Comparison of ENCODE assay signal across 8 cellular contexts in the genomic region with DNA sequence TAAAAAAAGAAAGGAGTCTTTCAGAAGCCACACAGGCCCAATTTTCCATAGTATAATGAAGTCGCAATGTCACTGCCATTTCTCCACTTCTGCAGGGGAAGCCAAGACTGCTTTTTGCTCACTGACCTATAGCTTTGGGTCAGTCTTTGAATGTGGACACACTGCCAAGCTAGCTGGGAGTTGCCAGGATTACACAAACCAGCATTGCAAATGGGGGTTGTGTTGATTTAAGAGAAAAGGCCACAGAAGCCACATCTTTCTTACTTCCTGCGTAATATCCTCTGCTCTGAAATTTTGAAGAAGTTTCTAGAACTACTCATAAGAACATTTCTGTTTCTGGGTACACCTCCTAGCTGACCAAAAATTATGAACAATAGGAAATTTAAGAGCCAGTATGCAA. TPM values are rescaled to one million over a fixed set of nuclear protein-coding genes. Genes with fewer than 3 reads are reported as not detected.
A peak's percentile ranks its signal among the peaks of the same experiment; 100 is the strongest.
DNase-seq lines count a peak whose midpoint lies in the region; ATAC-seq and TF ChIP-seq lines count a peak whose summit lies in the region.

No MANE protein-coding gene starts in this region.

- DNase-seq in CD1c-positive myeloid dendritic cell (ENCODE audit: extremely low spot score) (peak; percentile 89), amniotic epithelial cell (ENCODE audit: low read depth) (peak; percentile 8), mesenchymal stem cell (peak; percentile 76), foreskin fibroblast (no peak), dedifferentiated amniotic fluid mesenchymal stem cell (ENCODE audit: extremely low spot score) (no peak)
- DNase-seq in stimulated activated CD4-positive, alpha-beta T cell treated with anti-CD3 and anti-CD28 coated beads, Interleukin-12 subunit alpha, Interleukin-12 subunit beta, amount 100 ng/mL, for 4 hours, result no peak

- no peak overlapping the region for H2AK5ac ChIP-seq in mesenchymal stem cell (ENCODE audit: low read length, severe bottlenecking)

- H4K91ac ChIP-seq in mesenchymal stem cell (ENCODE audit: low read length), result no peak overlapping the region

- no peaks in the 10 kb centered on the region for H3K4me1 ChIP-seq in mesenchymal stem cell (ENCODE audit: control insufficient read depth, insufficient read depth, low read depth, low read length)

- no peaks in the 10 kb centered on the region for H3K27me3 ChIP-seq in mesenchymal stem cell (ENCODE audit: control insufficient read depth in 1 of 2, insufficient read depth in 1 of 2, low read length in 2 of 2)

- H3K36me3 ChIP-seq in mesenchymal stem cell (ENCODE audit: control insufficient read depth in 1 of 2, insufficient read depth in 2 of 2, low read depth in 1 of 2, low read length in 2 of 2), result no peaks in the 10 kb centered on the region

- H3K4me2 ChIP-seq in mesenchymal stem cell (ENCODE audit: low read length, poor library complexity, severe bottlenecking), result no peak overlapping the region

- no peak overlapping the region for H3K27ac ChIP-seq in mesenchymal stem cell (ENCODE audit: low read length, poor library complexity, severe bottlenecking)

- H2BK5ac ChIP-seq in mesenchymal stem cell (ENCODE audit: low read depth, low read length, poor library complexity, severe bottlenecking), result no peak overlapping the region

- H2AFZ ChIP-seq in mesenchymal stem cell (ENCODE audit: low read depth, low read length), result no peak overlapping the region

- no peak overlapping the region for H3K18ac ChIP-seq in mesenchymal stem cell (ENCODE audit: low read depth in 1 of 2, low read length in 2 of 2)

- no peaks in the 10 kb centered on the region for H3K79me1 ChIP-seq in mesenchymal stem cell (replicated peaks; ENCODE audit: low read length, poor library complexity, severe bottlenecking)

- H3K23ac ChIP-seq in mesenchymal stem cell (ENCODE audit: low read length in 2 of 2), result no peak overlapping the region

- peak; percentile 55 for ATAC-seq in HG03442 (IDR thresholded peaks at IDR 0.05; ENCODE audit: unreplicated experiment)
- no peak for ATAC-seq in HG02571 (IDR thresholded peaks at IDR 0.05; ENCODE audit: unreplicated experiment)

- H2BK15ac ChIP-seq in mesenchymal stem cell (ENCODE audit: low read depth, poor library complexity, severe bottlenecking), result no peak overlapping the region

- H3K4me3 ChIP-seq in mesenchymal stem cell (ENCODE audit: insufficient read depth in 1 of 2, low read depth in 1 of 2, low read length in 2 of 2), result no peak overlapping the region
- no peak overlapping the region for H3K4me3 ChIP-seq in foreskin fibroblast (ENCODE audit: low read depth in 1 of 2, low read length in 2 of 2)

- no peak overlapping the region for H2BK120ac ChIP-seq in mesenchymal stem cell (ENCODE audit: low read depth, low read length)

- H3K4ac ChIP-seq in mesenchymal stem cell (ENCODE audit: low read depth in 1 of 2, low read length in 2 of 2), result no peak overlapping the region

- H3K14ac ChIP-seq in mesenchymal stem cell (ENCODE audit: low read length in 2 of 2), result no peak overlapping the region

- H3K9me3 ChIP-seq in mesenchymal stem cell (ENCODE audit: control insufficient read depth, low read length), result no peaks in the 10 kb centered on the region

- no peak overlapping the region for H2BK12ac ChIP-seq in mesenchymal stem cell (ENCODE audit: low read length in 2 of 2)

- no peak overlapping the region for H4K8ac ChIP-seq in mesenchymal stem cell (ENCODE audit: low read length)

- WGBS in mesenchymal stem cell, result 100% methylated on average over 1 of the region's 2 CpGs

- TF ChIP-seq CTCF in foreskin fibroblast (IDR thresholded peaks at IDR 0.05; ENCODE audit: low read depth, low read length), result no peak

- no peak overlapping the region for H3K9ac ChIP-seq in mesenchymal stem cell (ENCODE audit: low read length)

RNA-seq across cellular contexts. Expression of a gene that starts 45.8 kb away (rescaled TPM):
- 0.25 TPM for polyA plus RNA-seq in mesenchymal stem cell (2013, experiment 1 of 2)
- polyA plus RNA-seq in mesenchymal stem cell (2013, experiment 2 of 2), result 0.18 TPM

Comparison
In these comparisons a context has a peak if more than half of its experiments do, and no peak if none do; other contexts are left out.
1. DNase-seq: peak in CD1c-positive myeloid dendritic cell (single experiment), amniotic epithelial cell (single experiment) and mesenchymal stem cell (single experiment); none in foreskin fibroblast (0 of 2), stimulated activated CD4-positive, alpha-beta T cell treated with anti-CD3 and anti-CD28 coated beads, Interleukin-12 subunit alpha, Interleukin-12 subunit beta, amount 100 ng/mL, for 4 hours (single experiment) and dedifferentiated amniotic fluid mesenchymal stem cell (single experiment).